ENCODE assay signal across 22 cellular contexts in the genomic region with DNA sequence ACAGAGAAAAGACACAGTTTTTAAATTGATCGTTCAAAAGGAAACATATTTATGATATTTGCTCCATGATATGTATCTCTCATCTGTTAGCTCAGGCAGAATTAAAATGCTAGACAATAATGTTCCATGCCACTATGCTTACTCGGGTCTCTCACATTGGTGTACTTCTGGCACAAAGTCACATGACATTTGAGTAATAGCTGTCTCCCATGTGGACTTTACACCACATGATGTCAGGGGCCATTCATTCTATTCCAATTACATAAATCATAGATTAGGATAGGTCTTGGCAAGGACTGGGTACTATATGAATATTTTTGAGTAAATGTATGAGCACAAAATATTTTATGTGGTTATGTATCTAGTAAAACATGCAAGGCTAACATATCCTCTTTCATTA.
DNase-seq lines count a peak whose midpoint lies in the region; ATAC-seq and TF ChIP-seq lines count a peak whose summit lies in the region.
"Had no signal": no experiment of that assay in that cellular context is flagged by ENCODE, and none has a peak within 500 bp of the region (broad histone marks: within the 10 kb centered on the region; RNA-seq: fewer than 3 reads in every experiment).

No MANE protein-coding gene starts in this region.

- H2AFZ ChIP-seq in HCT116 (ENCODE audit: low read depth, low read length, poor library complexity, severe bottlenecking) (no peak overlapping the region), hepatocyte (no peak overlapping the region)

- H3K4me1 ChIP-seq in HCT116 (ENCODE audit: control insufficient read depth in 1 of 2, insufficient read depth in 2 of 2, low read length in 2 of 2), result no peaks in the 10 kb centered on the region
- peaks cover 4% of the 10 kb centered on the region for H3K4me1 ChIP-seq in body of pancreas
- H3K4me1 ChIP-seq in hepatocyte (ENCODE audit: insufficient read depth), result no peaks in the 10 kb centered on the region
- H3K4me1 ChIP-seq: lower lobe of right lung had no signal

- RAD21 ChIA-PET in HCT116 (lab: Charles Lee; ENCODE audit: low non-redundant PET in 1 of 2, low total read pairs in 2 of 2, uncharacterized antibody in 2 of 2, unreplicated experiment in 2 of 2), result no interaction called here

- BruUV-seq in HCT116 (replicated peaks; lab: Mats Ljungman, UMichigan), result no TSS peak

- no peak for TF ChIP-seq RAD21 in HCT116 (IDR thresholded peaks at IDR 0.05; ENCODE audit: low read depth)

- intact Hi-C loops in HCT116 (cut with micrococcal nuclease), result no loop called here
- intact Hi-C loops in body of pancreas (cut with DNase I), result no loop called here

- CTCF ChIA-PET in HCT116 (lab: Charles Lee), result interaction anchor here (0.8 kb wide), 1 partner anchor 522 kb away, joined by 3 read pairs; no protein-coding TSS in a partner anchor

- H4K20me1 ChIP-seq in HCT116 (ENCODE audit: insufficient read depth) (no peaks in the 10 kb centered on the region), hepatocyte (ENCODE audit: insufficient read depth, poor library complexity, severe bottlenecking) (no peaks in the 10 kb centered on the region)

- no peak overlapping the region for H3K9ac ChIP-seq in HCT116 (ENCODE audit: low read length)

- DNase-seq in HCT116 (ENCODE audit: low read depth, low spot score), result no peak
- DNase-seq in NCI-H446 treated with DMSO at 0.1 percent for 48 hours (lab: John Stamatoyannopoulos, UW), result peak; percentile 32
- DNase-seq in body of pancreas, result no peak
- DNase-seq in hepatocyte (ENCODE audit: low spot score), result peak; percentile 17
- no peak for DNase-seq in NK-92 treated with Interleukin-12 subunit alpha and Interleukin-12 subunit beta, amount 100 ng/mL, for 24 hours (lab: John Stamatoyannopoulos, UW)
- no peak for DNase-seq in NCI-H1417 treated with DMSO at 0.1 percent for 48 hours (lab: John Stamatoyannopoulos, UW)
- no peak for DNase-seq in superior temporal gyrus (ENCODE audit: extremely low spot score)
- DNase-seq: activated CD4-positive, alpha-beta T cell treated with anti-CD3 and anti-CD28 coated beads for 1 hour; activated CD8-positive, alpha-beta T cell treated with anti-CD3 and anti-CD28 coated beads for 36 hours; activated gamma-delta T cell; activated naive CD8-positive, alpha-beta T cell treated with anti-CD3 and anti-CD28 coated beads, Interleukin-2, amount 50 U/mL, for 24 hours; CD4-positive, alpha-beta memory T cell; DMS153; GDM1; HFFc6; lower lobe of right lung; right cardiac atrium; SIG-M5; stimulated activated CD4-positive, alpha-beta T cell treated with anti-CD3 and anti-CD28 coated beads, Interleukin-4, amount 100 ng/mL, for 4 hours; stimulated activated naive CD8-positive, alpha-beta T cell treated with anti-CD3 and anti-CD28 coated beads, Interleukin-15, Interleukin-2, amounts not matched to agents 100 U/mL and 50 U/mL, for 24 hours; T-helper 1 cell had no signal

- H3K79me2 ChIP-seq in HCT116 (ENCODE audit: insufficient read depth, low read length) (no peaks in the 10 kb centered on the region), hepatocyte (no peaks in the 10 kb centered on the region)

- H3K4me3 ChIP-seq in HCT116 (replicated peaks in 1 of 2; ENCODE audit: low read depth in 1 of 2, low read length in 2 of 2) (no peak overlapping the region), body of pancreas (no peak overlapping the region), hepatocyte (no peak overlapping the region)
- H3K4me3 ChIP-seq: lower lobe of right lung had no signal

- H3K9me2 ChIP-seq in HCT116 (ENCODE audit: insufficient read depth), result no peaks in the 10 kb centered on the region
- H3K9me2 ChIP-seq in hepatocyte (replicated peaks; ENCODE audit: insufficient read depth), result no peaks in the 10 kb centered on the region

- H3K9me3 ChIP-seq in HCT116 (ENCODE audit: control insufficient read depth in 1 of 2, insufficient read depth in 1 of 2, low read depth in 1 of 2, low read length in 2 of 2), result no peaks in the 10 kb centered on the region
- H3K9me3 ChIP-seq in body of pancreas, result no peaks in the 10 kb centered on the region
- H3K9me3 ChIP-seq in hepatocyte (ENCODE audit: low read depth), result no peaks in the 10 kb centered on the region
- H3K9me3 ChIP-seq: lower lobe of right lung had no signal

- H3K27me3 ChIP-seq in HCT116 (ENCODE audit: insufficient read depth, low read length) (no peaks in the 10 kb centered on the region), body of pancreas (no peaks in the 10 kb centered on the region), hepatocyte (no peaks in the 10 kb centered on the region)

- H3K4me2 ChIP-seq in HCT116 (ENCODE audit: low read length) (no peak overlapping the region), hepatocyte (no peak overlapping the region)

- H3K27ac ChIP-seq in HCT116 (ENCODE audit: low read depth, low read length) (no peak overlapping the region), body of pancreas (no peak overlapping the region), hepatocyte (no peak overlapping the region)
- H3K27ac ChIP-seq: lower lobe of right lung had no signal

- POLR2A ChIA-PET in HCT116 (lab: Charles Lee), result no interaction called here

- 37 to 42% methylated on average over 2 of the region's 2 CpGs for WGBS in body of pancreas, 2 donors
- whole genome bisulfite sequencing in hepatocyte (ENCODE audit: low lambda C conversion rate, missing lambda C conversion rate), result 88% methylated on average over 2 of the region's 2 CpGs

- H3K36me3 ChIP-seq in HCT116 (ENCODE audit: control insufficient read depth in 1 of 2, insufficient read depth in 2 of 2, low read length in 2 of 2) (no peaks in the 10 kb centered on the region), body of pancreas (replicated peaks in 1 of 2; ENCODE audit: insufficient read depth in 1 of 2, low read depth in 2 of 2) (no peaks in the 10 kb centered on the region), hepatocyte (replicated peaks; ENCODE audit: insufficient read depth, low read depth) (no peaks in the 10 kb centered on the region)
- H3K36me3 ChIP-seq: lower lobe of right lung had no signal

- no peak for TF ChIP-seq POLR2A in HCT116 (IDR thresholded peaks at IDR 0.05; ENCODE audit: borderline replicate concordance, extremely low read depth, insufficient read depth, insufficient read length)
- no peak for TF ChIP-seq POLR2A in body of pancreas (IDR thresholded peaks at IDR 0.05)

- ATAC-seq in HCT116 (0 out of 2 replicates have a peak, but pooled peaks have one; percentile 17), body of pancreas (peak; percentile 33)
- ATAC-seq: activated CD8-positive, alpha-beta T cell treated with anti-CD3 and anti-CD28 coated beads for 36 hours; activated naive CD8-positive, alpha-beta T cell treated with anti-CD3 and anti-CD28 coated beads, Interleukin-2, amount 50 U/mL, for 24 hours; lower lobe of right lung; Panc1; right cardiac atrium; stimulated activated naive CD8-positive, alpha-beta T cell treated with anti-CD3 and anti-CD28 coated beads, Interleukin-15, Interleukin-2, amounts not matched to agents 100 U/mL and 50 U/mL, for 24 hours had no signal

- no peak for TF ChIP-seq CTCF in HCT116 (IDR thresholded peaks at IDR 0.05 in 2 of 3, conservative IDR thresholded peaks at IDR 0.05 in 1 of 3; ENCODE audit: borderline replicate concordance in 1 of 3, insufficient read depth in 1 of 3, low read depth in 2 of 3, low read length in 2 of 3)
- TF ChIP-seq CTCF in body of pancreas (IDR thresholded peaks at IDR 0.05), result no peak
- no peak for TF ChIP-seq CTCF in hepatocyte (IDR thresholded peaks at IDR 0.05; ENCODE audit: poor library complexity)

TF ChIP-seq in HCT116, 20 proteins besides CTCF, POLR2A, EP300 and RAD21 (continues in another document):
- TF ChIP-seq SRF (IDR thresholded peaks at IDR 0.05; ENCODE audit: low read depth), result no peak
- TF ChIP-seq, protein P1, sequence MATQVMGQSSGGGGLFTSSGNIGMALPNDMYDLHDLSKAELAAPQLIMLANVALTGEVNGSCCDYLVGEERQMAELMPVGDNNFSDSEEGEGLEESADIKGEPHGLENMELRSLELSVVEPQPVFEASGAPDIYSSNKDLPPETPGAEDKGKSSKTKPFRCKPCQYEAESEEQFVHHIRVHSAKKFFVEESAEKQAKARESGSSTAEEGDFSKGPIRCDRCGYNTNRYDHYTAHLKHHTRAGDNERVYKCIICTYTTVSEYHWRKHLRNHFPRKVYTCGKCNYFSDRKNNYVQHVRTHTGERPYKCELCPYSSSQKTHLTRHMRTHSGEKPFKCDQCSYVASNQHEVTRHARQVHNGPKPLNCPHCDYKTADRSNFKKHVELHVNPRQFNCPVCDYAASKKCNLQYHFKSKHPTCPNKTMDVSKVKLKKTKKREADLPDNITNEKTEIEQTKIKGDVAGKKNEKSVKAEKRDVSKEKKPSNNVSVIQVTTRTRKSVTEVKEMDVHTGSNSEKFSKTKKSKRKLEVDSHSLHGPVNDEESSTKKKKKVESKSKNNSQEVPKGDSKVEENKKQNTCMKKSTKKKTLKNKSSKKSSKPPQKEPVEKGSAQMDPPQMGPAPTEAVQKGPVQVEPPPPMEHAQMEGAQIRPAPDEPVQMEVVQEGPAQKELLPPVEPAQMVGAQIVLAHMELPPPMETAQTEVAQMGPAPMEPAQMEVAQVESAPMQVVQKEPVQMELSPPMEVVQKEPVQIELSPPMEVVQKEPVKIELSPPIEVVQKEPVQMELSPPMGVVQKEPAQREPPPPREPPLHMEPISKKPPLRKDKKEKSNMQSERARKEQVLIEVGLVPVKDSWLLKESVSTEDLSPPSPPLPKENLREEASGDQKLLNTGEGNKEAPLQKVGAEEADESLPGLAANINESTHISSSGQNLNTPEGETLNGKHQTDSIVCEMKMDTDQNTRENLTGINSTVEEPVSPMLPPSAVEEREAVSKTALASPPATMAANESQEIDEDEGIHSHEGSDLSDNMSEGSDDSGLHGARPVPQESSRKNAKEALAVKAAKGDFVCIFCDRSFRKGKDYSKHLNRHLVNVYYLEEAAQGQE (IDR thresholded peaks at IDR 0.05; ENCODE audit: low read depth), result no peak
- TF ChIP-seq CEBPB (IDR thresholded peaks at IDR 0.05; ENCODE audit: low read depth), result no peak
- TF ChIP-seq YY1 (IDR thresholded peaks at IDR 0.05; ENCODE audit: extremely low read depth, insufficient replicate concordance, low read depth, low read length), result no peak
- no peak for TF ChIP-seq ATF3 (IDR thresholded peaks at IDR 0.05)
- TF ChIP-seq SP1 (IDR thresholded peaks at IDR 0.05; ENCODE audit: low read depth), result no peak
- no peak for TF ChIP-seq SIN3A (IDR thresholded peaks at IDR 0.05; ENCODE audit: low read depth)
- no peak for TF ChIP-seq ZNF274 (IDR thresholded peaks at IDR 0.05; ENCODE audit: low read depth, low read length)
- no peak for TF ChIP-seq ELF1 (IDR thresholded peaks at IDR 0.05; ENCODE audit: borderline replicate concordance, low read depth)
- TF ChIP-seq EGR1 (IDR thresholded peaks at IDR 0.05; ENCODE audit: low read depth), result no peak
- TF ChIP-seq POLR2AphosphoS5 (IDR thresholded peaks at IDR 0.05; ENCODE audit: low read depth, low read length), result no peak
- TF ChIP-seq ZFX (IDR thresholded peaks at IDR 0.05), result no peak

Comparison
In these comparisons a context has a peak if more than half of its experiments do, and no peak if none do; other contexts are left out.
1. DNase-seq: peak in NCI-H446 treated with DMSO at 0.1 percent for 48 hours (single experiment) and hepatocyte (single experiment); none in HCT116 (single experiment), body of pancreas (0 of 4), NK-92 treated with Interleukin-12 subunit alpha and Interleukin-12 subunit beta, amount 100 ng/mL, for 24 hours (single experiment), NCI-H1417 treated with DMSO at 0.1 percent for 48 hours (single experiment) and superior temporal gyrus (single experiment).